Comparison of ENCODE assay signal across 25 cellular contexts in genomic region chr3:29091599-29092189, GRCh38.
DNase-seq lines count a peak whose midpoint lies in the region; ATAC-seq lines count a peak whose summit lies in the region.
"Had no signal": no experiment of that assay in that cellular context is flagged by ENCODE, and none has a peak within 500 bp of the region (broad histone marks: within the 10 kb centered on the region; RNA-seq: fewer than 3 reads in every experiment).

No MANE protein-coding gene starts in this region.

- no peak for DNase-seq in activated CD4-positive, alpha-beta T cell treated with anti-CD3 and anti-CD28 coated beads, Interleukin-2, amount 10 ng/mL, durations not matched to agents 24 days and 14 days
- no peak for DNase-seq in activated CD4-positive, alpha-beta T cell treated with anti-CD3 and anti-CD28 coated beads for 48 hours
- no peak for DNase-seq in activated T-helper 1 cell treated with anti-CD3 and anti-CD28 coated beads, Interleukin-12 subunit alpha, Interleukin-12 subunit beta, Interleukin-2, Interleukin-4 antibody, amounts not matched to agents 30 ng/mL and 10 ng/mL and 1 ng/mL, durations not matched to agents 14 hours and 24 hours and 36 hours (ENCODE audit: low spot score)
- peak; percentile 34 for DNase-seq in dermis blood vessel endothelial cell
- DNase-seq in pulmonary artery endothelial cell (ENCODE audit: low read depth, low spot score) = peak; percentile 70
- no peak for DNase-seq in cortex of kidney (lab: John Stamatoyannopoulos, UW)
- DNase-seq: 8988T; ACHN; BE2C; CD8-positive, alpha-beta memory T cell; DMS79 treated with DMSO at 0.1 percent for 48 hours; GF-D8; Karpas-422; NCI-H1092; NCI-H1417 treated with DMSO at 0.1 percent for 48 hours; NCI-H1694 treated with DMSO at 0.1 percent for 48 hours; NCI-H2081; NCI-H2227 treated with DMSO at 0.1 percent for 48 hours; NCI-H526 treated with DMSO at 0.1 percent for 48 hours; RPMI8226; SHP77 had no signal

- H3K36me3 Mint-ChIP-seq in activated CD4-positive, alpha-beta T cell treated with anti-CD3 and anti-CD28 coated beads, Interleukin-2, amount 10 ng/mL, durations not matched to agents 24 days and 14 days (ENCODE audit: low read depth) = no peaks in the 10 kb centered on the region
- no peaks in the 10 kb centered on the region for H3K36me3 Mint-ChIP-seq in activated T-helper 1 cell treated with anti-CD3 and anti-CD28 coated beads, Interleukin-12 subunit alpha, Interleukin-12 subunit beta, Interleukin-2, Interleukin-4 antibody, amounts not matched to agents 30 ng/mL and 10 ng/mL and 1 ng/mL, durations not matched to agents 14 hours and 24 hours and 36 hours (ENCODE audit: low read depth)
- H3K36me3 Mint-ChIP-seq: CD14-positive monocyte; CD8-positive, alpha-beta memory T cell had no signal

- H3K27ac Mint-ChIP-seq in activated CD4-positive, alpha-beta T cell treated with anti-CD3 and anti-CD28 coated beads, Interleukin-2, amount 10 ng/mL, durations not matched to agents 24 days and 14 days = peak overlapping the region; percentile 52
- peak overlapping the region; percentile 0 for H3K27ac Mint-ChIP-seq in activated T-helper 1 cell treated with anti-CD3 and anti-CD28 coated beads, Interleukin-12 subunit alpha, Interleukin-12 subunit beta, Interleukin-2, Interleukin-4 antibody, amounts not matched to agents 30 ng/mL and 10 ng/mL and 1 ng/mL, durations not matched to agents 14 hours and 24 hours and 36 hours
- H3K27ac Mint-ChIP-seq: CD14-positive monocyte had no signal

- H3K9me3 Mint-ChIP-seq in activated CD4-positive, alpha-beta T cell treated with anti-CD3 and anti-CD28 coated beads, Interleukin-2, amount 10 ng/mL, durations not matched to agents 24 days and 14 days = peaks cover 7% of the 10 kb centered on the region
- peaks cover 25% of the 10 kb centered on the region for H3K9me3 Mint-ChIP-seq in activated T-helper 1 cell treated with anti-CD3 and anti-CD28 coated beads, Interleukin-12 subunit alpha, Interleukin-12 subunit beta, Interleukin-2, Interleukin-4 antibody, amounts not matched to agents 30 ng/mL and 10 ng/mL and 1 ng/mL, durations not matched to agents 14 hours and 24 hours and 36 hours

- intact Hi-C loops in activated CD4-positive, alpha-beta T cell treated with anti-CD3 and anti-CD28 coated beads, Interleukin-2, amount 10 ng/mL, durations not matched to agents 24 days and 14 days (cut with micrococcal nuclease) = loop anchor here (1.0 to 5.0 kb wide), 4 partner anchors 92 to 251 kb away; partner anchors contain the start of gene RBMS3
- intact Hi-C loops in activated T-helper 1 cell treated with anti-CD3 and anti-CD28 coated beads, Interleukin-12 subunit alpha, Interleukin-12 subunit beta, Interleukin-2, Interleukin-4 antibody, amounts not matched to agents 30 ng/mL and 10 ng/mL and 1 ng/mL, durations not matched to agents 14 hours and 24 hours and 36 hours (cut with micrococcal nuclease) = no loop called here

- H3K4me1 Mint-ChIP-seq in activated CD4-positive, alpha-beta T cell treated with anti-CD3 and anti-CD28 coated beads, Interleukin-2, amount 10 ng/mL, durations not matched to agents 24 days and 14 days = peaks cover 2% of the 10 kb centered on the region
- H3K4me1 Mint-ChIP-seq in activated T-helper 1 cell treated with anti-CD3 and anti-CD28 coated beads, Interleukin-12 subunit alpha, Interleukin-12 subunit beta, Interleukin-2, Interleukin-4 antibody, amounts not matched to agents 30 ng/mL and 10 ng/mL and 1 ng/mL, durations not matched to agents 14 hours and 24 hours and 36 hours (ENCODE audit: low read depth) = no peaks in the 10 kb centered on the region
- H3K4me1 Mint-ChIP-seq: CD14-positive monocyte; CD8-positive, alpha-beta memory T cell had no signal

- H3K27me3 Mint-ChIP-seq in activated CD4-positive, alpha-beta T cell treated with anti-CD3 and anti-CD28 coated beads, Interleukin-2, amount 10 ng/mL, durations not matched to agents 24 days and 14 days = no peaks in the 10 kb centered on the region
- no peaks in the 10 kb centered on the region for H3K27me3 Mint-ChIP-seq in activated T-helper 1 cell treated with anti-CD3 and anti-CD28 coated beads, Interleukin-12 subunit alpha, Interleukin-12 subunit beta, Interleukin-2, Interleukin-4 antibody, amounts not matched to agents 30 ng/mL and 10 ng/mL and 1 ng/mL, durations not matched to agents 14 hours and 24 hours and 36 hours (ENCODE audit: insufficient read depth)

- ATAC-seq in HG02885 (IDR thresholded peaks at IDR 0.05; ENCODE audit: poor library complexity, unreplicated experiment) = no peak
- no peak for ATAC-seq in HG02588 (IDR thresholded peaks at IDR 0.05; ENCODE audit: unreplicated experiment)
- ATAC-seq: HepG2 had no signal

- no peak overlapping the region for H3K4me3 Mint-ChIP-seq in activated CD4-positive, alpha-beta T cell treated with anti-CD3 and anti-CD28 coated beads, Interleukin-2, amount 10 ng/mL, durations not matched to agents 24 days and 14 days
- no peak overlapping the region for H3K4me3 Mint-ChIP-seq in activated T-helper 1 cell treated with anti-CD3 and anti-CD28 coated beads, Interleukin-12 subunit alpha, Interleukin-12 subunit beta, Interleukin-2, Interleukin-4 antibody, amounts not matched to agents 30 ng/mL and 10 ng/mL and 1 ng/mL, durations not matched to agents 14 hours and 24 hours and 36 hours
- H3K4me3 Mint-ChIP-seq: CD14-positive monocyte; CD8-positive, alpha-beta memory T cell had no signal

Comparison
In these comparisons a context has a peak if more than half of its experiments do, and no peak if none do; other contexts are left out.
1. DNase-seq: peak in dermis blood vessel endothelial cell (single experiment) and pulmonary artery endothelial cell (single experiment); none in activated CD4-positive, alpha-beta T cell treated with anti-CD3 and anti-CD28 coated beads, Interleukin-2, amount 10 ng/mL, durations not matched to agents 24 days and 14 days (single experiment), activated CD4-positive, alpha-beta T cell treated with anti-CD3 and anti-CD28 coated beads for 48 hours (single experiment), activated T-helper 1 cell treated with anti-CD3 and anti-CD28 coated beads, Interleukin-12 subunit alpha, Interleukin-12 subunit beta, Interleukin-2, Interleukin-4 antibody, amounts not matched to agents 30 ng/mL and 10 ng/mL and 1 ng/mL, durations not matched to agents 14 hours and 24 hours and 36 hours (single experiment) and cortex of kidney (single experiment).